9 cellular contexts compared by ENCODE assay signal in genomic region chr12:124411291-124411878, GRCh38.
A peak's percentile ranks its signal among the peaks of the same experiment; 100 is the strongest.
DNase-seq lines count a peak whose midpoint lies in the region; ATAC-seq and TF ChIP-seq lines count a peak whose summit lies in the region.
"Had no signal": no experiment of that assay in that cellular context is flagged by ENCODE, and none has a peak within 500 bp of the region (broad histone marks: within the 10 kb centered on the region; RNA-seq: fewer than 3 reads in every experiment).

No MANE protein-coding gene starts in this region.

- H3K4me3 ChIP-seq in BLaER1 (no peak overlapping the region), SK-N-SH (ENCODE audit: low read depth in 2 of 2, low read length in 1 of 2) (no peak overlapping the region), fibroblast of pulmonary artery (replicated peaks; ENCODE audit: low read depth, low read length) (no peak overlapping the region), psoas muscle (no peak overlapping the region)
- H3K4me3 ChIP-seq: SJCRH30 had no signal

- H3K9me3 ChIP-seq in BLaER1 (no peaks in the 10 kb centered on the region), SK-N-SH (no peaks in the 10 kb centered on the region), psoas muscle (no peaks in the 10 kb centered on the region)
- H3K9me3 ChIP-seq: SJCRH30 had no signal

- peaks cover 75% of the 10 kb centered on the region for H3K79me2 ChIP-seq in SK-N-SH (ENCODE audit: insufficient read depth)

- peak; percentile 48 to 86 (median 80) for ATAC-seq in psoas muscle
- ATAC-seq in HG03354 (IDR thresholded peaks at IDR 0.05; ENCODE audit: poor library complexity, severe bottlenecking, unreplicated experiment), result no peak

- no peak overlapping the region for H2AFZ ChIP-seq in SK-N-SH (ENCODE audit: low read depth)

- peak in 1 of 2 experiments; percentile 59; a peak in 1 of 4 replicates for TF ChIP-seq EP300 in SK-N-SH (IDR thresholded peaks at IDR 0.05; ENCODE audit: borderline replicate concordance in 1 of 2, low read depth in 1 of 2, low read length in 1 of 2)

- CTCF ChIA-PET in SK-N-SH (lab: Yijun Ruan, JAX), result interaction anchor here (0.7 to 5.3 kb wide), 5 partner anchors 9 to 310 kb away, joined by 3 to 37 read pairs (median 4); no protein-coding TSS in a partner anchor

- H4K20me1 ChIP-seq in BLaER1 (peaks cover 98% of the 10 kb centered on the region), SK-N-SH (ENCODE audit: insufficient read depth) (peaks cover 4% of the 10 kb centered on the region; the same call in 1 of the 2 replicates)

- DNase-seq in SK-N-SH (peak; percentile 69), fibroblast of pulmonary artery (ENCODE audit: low read depth) (peak; percentile 94), psoas muscle (peak; percentile 86 to 91), dermis blood vessel endothelial cell (no peak), Ammon's horn (ENCODE audit: low spot score) (no peak), SHP77 treated with DMSO at 0.1 percent for 48 hours (lab: John Stamatoyannopoulos, UW) (no peak)
- DNase-seq: SJCRH30 had no signal

- TF ChIP-seq RAD21 in SK-N-SH (IDR thresholded peaks at IDR 0.05; ENCODE audit: low read length), result no peak

- TF ChIP-seq CTCF in SK-N-SH (IDR thresholded peaks at IDR 0.05) (no peak), fibroblast of pulmonary artery (IDR thresholded peaks at IDR 0.05; ENCODE audit: low read length, missing control alignments) (no peak), psoas muscle (IDR thresholded peaks at IDR 0.05) (no peak)

- no peaks in the 10 kb centered on the region for H3K27me3 ChIP-seq in BLaER1
- no peaks in the 10 kb centered on the region for H3K27me3 ChIP-seq in SK-N-SH (ENCODE audit: insufficient read depth)
- no peaks in the 10 kb centered on the region for H3K27me3 ChIP-seq in psoas muscle (ENCODE audit: insufficient read depth in 3 of 3, low read length in 2 of 3)
- H3K27me3 ChIP-seq: SJCRH30 had no signal

- H3K27ac ChIP-seq in BLaER1 (peak overlapping the region; percentile 46; the same call in 1 of the 2 replicates), SK-N-SH (ENCODE audit: low read depth in 2 of 2, low read length in 1 of 2) (peak overlapping the region; percentile 81 to 93), psoas muscle (peak overlapping the region; percentile 78)
- H3K27ac ChIP-seq: SJCRH30 had no signal

- intact Hi-C loops in psoas muscle (cut with DNase I), result no loop called here

- H3K9ac ChIP-seq in BLaER1 (no peak overlapping the region), SK-N-SH (peak overlapping the region; percentile 56)

- H3F3A ChIP-seq in SK-N-SH (replicated peaks; ENCODE audit: insufficient read depth), result peaks cover 13% of the 10 kb centered on the region

- POLR2A ChIA-PET in SK-N-SH (lab: Yijun Ruan, JAX), result no interaction called here

- peaks cover 82% of the 10 kb centered on the region for H3K36me3 ChIP-seq in BLaER1
- peaks cover 4 to 19% of the 10 kb centered on the region in 2 experiments for H3K36me3 ChIP-seq in SK-N-SH (replicated peaks in 1 of 2; ENCODE audit: control insufficient read depth in 1 of 2, insufficient read depth in 2 of 2, low read length in 1 of 2)
- peaks cover 0 to 4% of the 10 kb centered on the region in 2 donors for H3K36me3 ChIP-seq in psoas muscle (ENCODE audit: insufficient read depth in 1 of 2, low read depth in 1 of 2)

- WGBS in SK-N-SH (ENCODE audit: low lambda C conversion rate), result 48% methylated on average over 21 of the region's 25 CpGs
- 62 to 76% (median 64%) methylated on average over 24 to 25 of the region's 25 CpGs for WGBS in psoas muscle, 3 donors

- H3K4me2 ChIP-seq in BLaER1 (peak overlapping the region; percentile 69), SK-N-SH (peak overlapping the region; percentile 62; the same call in 1 of the 2 replicates)

- H3K4me1 ChIP-seq in BLaER1 (peaks cover 48% of the 10 kb centered on the region), SK-N-SH (ENCODE audit: control insufficient read depth in 1 of 2, insufficient read depth in 2 of 2, low read depth in 1 of 2, low read length in 1 of 2) (peaks cover 22 to 78% of the 10 kb centered on the region in 2 experiments; a peak in 3 of 4 replicates), psoas muscle (peaks cover 50% of the 10 kb centered on the region)
- H3K4me1 ChIP-seq: SJCRH30 had no signal

- H3K9me2 ChIP-seq in SK-N-SH, result no peaks in the 10 kb centered on the region

TF ChIP-seq in SK-N-SH, 30 proteins besides CTCF, POLR2A, EP300 and RAD21:
- TF ChIP-seq ZBTB33 (IDR thresholded peaks at IDR 0.05; ENCODE audit: borderline replicate concordance, low read depth), result peak; percentile 66; the same call in 1 of the 2 replicates
- TF ChIP-seq SIN3A (IDR thresholded peaks at IDR 0.05; ENCODE audit: borderline replicate concordance, low read depth, low read length), result peak; percentile 41; the same call in 1 of the 2 replicates
- no peak for TF ChIP-seq POLR2AphosphoS5 (IDR thresholded peaks at IDR 0.05; ENCODE audit: low read depth, low read length)
- no peak for TF ChIP-seq CHD2 (IDR thresholded peaks at IDR 0.05; ENCODE audit: low read length, partially characterized antibody)
- TF ChIP-seq PBX3 (IDR thresholded peaks at IDR 0.05), result peak; percentile 67
- TF ChIP-seq, protein P1, sequence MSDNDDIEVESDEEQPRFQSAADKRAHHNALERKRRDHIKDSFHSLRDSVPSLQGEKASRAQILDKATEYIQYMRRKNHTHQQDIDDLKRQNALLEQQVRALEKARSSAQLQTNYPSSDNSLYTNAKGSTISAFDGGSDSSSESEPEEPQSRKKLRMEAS (IDR thresholded peaks at IDR 0.05; ENCODE audit: low read depth), result peak; percentile 80
- TF ChIP-seq ELF1 (IDR thresholded peaks at IDR 0.05), result no peak
- TF ChIP-seq NFIC (IDR thresholded peaks at IDR 0.05; ENCODE audit: borderline replicate concordance), result peak; percentile 76; the same call in 1 of the 2 replicates
- TF ChIP-seq TCF12 (IDR thresholded peaks at IDR 0.05), result peak; percentile 58; the same call in 1 of the 2 replicates
- no peak for TF ChIP-seq RCOR1 (IDR thresholded peaks at IDR 0.05; ENCODE audit: low read length)
- no peak for TF ChIP-seq EZH2phosphoT487 (IDR thresholded peaks at IDR 0.05; ENCODE audit: borderline replicate concordance, low read depth)
- TF ChIP-seq TAF1 (IDR thresholded peaks at IDR 0.05; ENCODE audit: borderline replicate concordance, low read depth, low read length), result no peak
- 0 out of 2 replicates have a peak, but pooled peaks have one; percentile 55 for TF ChIP-seq TEAD4 (IDR thresholded peaks at IDR 0.05; ENCODE audit: borderline replicate concordance, insufficient read depth)
- no peak for TF ChIP-seq IRF3 (IDR thresholded peaks at IDR 0.05; ENCODE audit: low read depth, low read length)
- no peak for TF ChIP-seq USF2 (IDR thresholded peaks at IDR 0.05; ENCODE audit: borderline replicate concordance, low read depth, low read length)
- peak; percentile 82 for TF ChIP-seq FOSL2 (IDR thresholded peaks at IDR 0.05; ENCODE audit: borderline replicate concordance, low read depth)
- no peak for TF ChIP-seq RXRA (IDR thresholded peaks at IDR 0.05; ENCODE audit: borderline replicate concordance, low read depth)
- TF ChIP-seq GABPA (IDR thresholded peaks at IDR 0.05; ENCODE audit: low read depth), result no peak

Comparison
In these comparisons a context has a peak if more than half of its experiments do, and no peak if none do; other contexts are left out.
1. DNase-seq: peak in SK-N-SH (single experiment), fibroblast of pulmonary artery (single experiment) and psoas muscle (2 of 2); none in dermis blood vessel endothelial cell (single experiment), Ammon's horn (single experiment) and SHP77 treated with DMSO at 0.1 percent for 48 hours (single experiment).
2. Peak in every context shown above with its lines, with median percentiles within 50 percentile points of each other: H3K27ac ChIP-seq.